ENCODE assay signal across 22 cellular contexts in genomic region chr5:134833340-134834032, GRCh38. TPM values are rescaled to one million over a fixed set of nuclear protein-coding genes. Genes with fewer than 3 reads are reported as not detected.
DNase-seq lines count a peak whose midpoint lies in the region; ATAC-seq and TF ChIP-seq lines count a peak whose summit lies in the region.
"Had no signal": no experiment of that assay in that cellular context is flagged by ENCODE, and none has a peak within 500 bp of the region (broad histone marks: within the 10 kb centered on the region; RNA-seq: fewer than 3 reads in every experiment).

No MANE protein-coding gene starts in this region.

- no peaks in the 10 kb centered on the region for H3K4me1 Mint-ChIP-seq in activated naive CD4-positive, alpha-beta T cell treated with anti-CD3 and anti-CD28 coated beads, Interleukin-2, amount 10 ng/mL, durations not matched to agents 7 days and 5 days
- no peaks in the 10 kb centered on the region for H3K4me1 Mint-ChIP-seq in nephron

- no peak for ATAC-seq in left ventricle myocardium superior
- no peak for ATAC-seq in HG02840 (IDR thresholded peaks at IDR 0.05; ENCODE audit: low FRiP score, unreplicated experiment)

- peak overlapping the region; percentile 14 for H3K27ac Mint-ChIP-seq in activated naive CD4-positive, alpha-beta T cell treated with anti-CD3 and anti-CD28 coated beads, Interleukin-2, amount 10 ng/mL, durations not matched to agents 7 days and 5 days
- peak overlapping the region; percentile 75 to 83 (median 81) for H3K27ac Mint-ChIP-seq in nephron
- H3K27ac Mint-ChIP-seq: activated naive CD8-positive, alpha-beta T cell; activated T-helper 1 cell treated with anti-CD3 and anti-CD28 coated beads, Interleukin-12 subunit alpha, Interleukin-12 subunit beta, Interleukin-2, Interleukin-4 antibody, amounts not matched to agents 30 ng/mL and 10 ng/mL and 1 ng/mL, durations not matched to agents 14 hours and 24 hours and 36 hours; stimulated activated naive CD8-positive, alpha-beta T cell treated with anti-CD3 and anti-CD28 coated beads, Interleukin-15, Interleukin-2, amounts not matched to agents 100 ng/mL and 50 ng/mL, for 24 hours had no signal

- CTCF ChIA-PET in activated naive CD4-positive, alpha-beta T cell treated with anti-CD3 and anti-CD28 coated beads, Interleukin-2, amount 10 ng/mL, durations not matched to agents 7 days and 5 days (lab: Charles Lee), result interaction anchor here (1.7 kb wide), 1 partner anchor 10 kb away, joined by 4 read pairs; no protein-coding TSS in a partner anchor

- no peaks in the 10 kb centered on the region for H3K27me3 Mint-ChIP-seq in activated naive CD4-positive, alpha-beta T cell treated with anti-CD3 and anti-CD28 coated beads, Interleukin-2, amount 10 ng/mL, durations not matched to agents 7 days and 5 days
- H3K27me3 Mint-ChIP-seq in nephron (ENCODE audit: low read depth), result no peaks in the 10 kb centered on the region
- H3K27me3 Mint-ChIP-seq: activated naive CD8-positive, alpha-beta T cell; stimulated activated naive CD8-positive, alpha-beta T cell treated with anti-CD3 and anti-CD28 coated beads, Interleukin-15, Interleukin-2, amounts not matched to agents 100 ng/mL and 50 ng/mL, for 24 hours had no signal

- H3K9me3 Mint-ChIP-seq in activated naive CD4-positive, alpha-beta T cell treated with anti-CD3 and anti-CD28 coated beads, Interleukin-2, amount 10 ng/mL, durations not matched to agents 7 days and 5 days, result no peaks in the 10 kb centered on the region
- H3K9me3 Mint-ChIP-seq in nephron, result no peaks in the 10 kb centered on the region
- H3K9me3 Mint-ChIP-seq: activated T-helper 1 cell treated with anti-CD3 and anti-CD28 coated beads, Interleukin-12 subunit alpha, Interleukin-12 subunit beta, Interleukin-2, Interleukin-4 antibody, amounts not matched to agents 30 ng/mL and 10 ng/mL and 1 ng/mL, durations not matched to agents 14 hours and 24 hours and 36 hours; stimulated activated naive CD8-positive, alpha-beta T cell treated with anti-CD3 and anti-CD28 coated beads, Interleukin-15, Interleukin-2, amounts not matched to agents 100 ng/mL and 50 ng/mL, for 24 hours had no signal

- DNase-seq in activated naive CD4-positive, alpha-beta T cell treated with anti-CD3 and anti-CD28 coated beads, Interleukin-2, amount 10 ng/mL, durations not matched to agents 7 days and 5 days, result no peak
- no peak for DNase-seq in activated naive CD4-positive, alpha-beta T cell treated with Interleukin-2 at 50 U/mL for 16 hours
- DNase-seq in dedifferentiated amniotic fluid mesenchymal stem cell (ENCODE audit: extremely low spot score) (peak; percentile 66), NCI-H510A treated with DMSO at 0.1 percent for 48 hours (lab: John Stamatoyannopoulos, UW) (no peak), left ventricle myocardium superior (no peak), AG20443 (ENCODE audit: low spot score) (no peak)
- DNase-seq: activated CD8-positive, alpha-beta memory T cell treated with anti-CD3 and anti-CD28 coated beads for 24 hours; Calu3; dorsolateral prefrontal cortex; GM23248; KBM-7; kidney; NCI-H146; NCI-H524 treated with DMSO at 0.1 percent for 48 hours; spleen; stimulated activated CD4-positive, alpha-beta T cell treated with anti-CD3 and anti-CD28 coated beads, Interleukin-4, amount 100 ng/mL, for 24 hours; transverse colon had no signal

- H3K36me3 Mint-ChIP-seq in activated naive CD4-positive, alpha-beta T cell treated with anti-CD3 and anti-CD28 coated beads, Interleukin-2, amount 10 ng/mL, durations not matched to agents 7 days and 5 days, result peaks cover 19% of the 10 kb centered on the region
- peaks cover 33% of the 10 kb centered on the region for H3K36me3 Mint-ChIP-seq in nephron (ENCODE audit: low read depth)

- no peak overlapping the region for H3K4me3 Mint-ChIP-seq in activated naive CD4-positive, alpha-beta T cell treated with anti-CD3 and anti-CD28 coated beads, Interleukin-2, amount 10 ng/mL, durations not matched to agents 7 days and 5 days
- H3K4me3 Mint-ChIP-seq in nephron, result no peak overlapping the region
- H3K4me3 Mint-ChIP-seq: activated naive CD8-positive, alpha-beta T cell; activated T-helper 1 cell treated with anti-CD3 and anti-CD28 coated beads, Interleukin-12 subunit alpha, Interleukin-12 subunit beta, Interleukin-2, Interleukin-4 antibody, amounts not matched to agents 30 ng/mL and 10 ng/mL and 1 ng/mL, durations not matched to agents 14 hours and 24 hours and 36 hours; stimulated activated naive CD8-positive, alpha-beta T cell treated with anti-CD3 and anti-CD28 coated beads, Interleukin-15, Interleukin-2, amounts not matched to agents 100 ng/mL and 50 ng/mL, for 24 hours had no signal

- intact Hi-C loops in left ventricle myocardium superior (cut with micrococcal nuclease), result no loop called here

- no peak for TF ChIP-seq CTCF in nephron (IDR thresholded peaks at IDR 0.05; ENCODE audit: unreplicated experiment in 3 of 3)

RNA-seq across cellular contexts. Expression of gene C5orf24, which starts 12.3 kb away (rescaled TPM):
- total RNA-seq in left ventricle myocardium superior, result 25.6 TPM

RNA-seq across cellular contexts. Expression of gene TXNDC15, which starts 40.7 kb away (rescaled TPM):
- 46.5 TPM for total RNA-seq in left ventricle myocardium superior
